In the genomic region with DNA sequence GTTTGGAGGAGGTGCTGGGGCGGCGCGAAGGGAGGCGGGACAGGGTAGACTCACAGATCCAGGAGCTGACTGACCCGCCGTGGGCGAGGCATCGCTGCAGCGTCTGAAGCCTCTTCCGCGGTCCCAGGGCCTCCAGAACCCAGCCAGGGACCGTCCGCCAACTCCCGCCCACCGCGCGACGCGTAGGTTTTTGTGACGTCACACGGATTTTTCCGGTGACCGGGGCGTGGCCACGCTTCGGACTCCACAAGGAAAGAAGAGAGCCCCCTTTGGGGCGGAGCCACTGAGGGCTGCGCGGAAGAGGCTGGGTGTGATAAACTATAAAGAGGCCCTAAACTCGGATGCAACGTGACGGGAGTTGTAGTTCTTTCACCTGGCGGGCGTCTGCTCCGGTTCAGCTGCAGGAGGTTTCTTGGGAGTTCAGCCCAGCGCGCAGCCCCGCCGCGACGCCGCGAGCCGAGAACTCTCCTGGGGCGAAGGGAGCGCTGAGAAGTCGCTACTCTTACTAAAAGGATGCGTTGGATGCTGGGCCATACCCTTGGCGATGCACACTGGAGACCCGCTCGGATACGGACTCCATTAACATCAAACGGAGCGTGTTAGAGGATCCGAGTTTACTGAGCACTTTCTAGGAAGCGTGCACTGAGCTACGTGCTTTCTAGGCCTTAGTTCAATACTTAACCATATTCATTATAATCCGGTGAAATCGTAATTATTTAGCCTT, we compare ENCODE assay signal across 1 cellular context.
TF ChIP-seq lines count a peak whose summit lies in the region.

A gene (minus strand): TSS at position 105 of the 724 bp plus-strand sequence. CDS start 13 bp downstream, at position 92.

TF ChIP-seq in WTC11, 78 proteins besides CTCF, POLR2A, EP300 and RAD21 (continued from another document):
- TF ChIP-seq, protein P1, sequence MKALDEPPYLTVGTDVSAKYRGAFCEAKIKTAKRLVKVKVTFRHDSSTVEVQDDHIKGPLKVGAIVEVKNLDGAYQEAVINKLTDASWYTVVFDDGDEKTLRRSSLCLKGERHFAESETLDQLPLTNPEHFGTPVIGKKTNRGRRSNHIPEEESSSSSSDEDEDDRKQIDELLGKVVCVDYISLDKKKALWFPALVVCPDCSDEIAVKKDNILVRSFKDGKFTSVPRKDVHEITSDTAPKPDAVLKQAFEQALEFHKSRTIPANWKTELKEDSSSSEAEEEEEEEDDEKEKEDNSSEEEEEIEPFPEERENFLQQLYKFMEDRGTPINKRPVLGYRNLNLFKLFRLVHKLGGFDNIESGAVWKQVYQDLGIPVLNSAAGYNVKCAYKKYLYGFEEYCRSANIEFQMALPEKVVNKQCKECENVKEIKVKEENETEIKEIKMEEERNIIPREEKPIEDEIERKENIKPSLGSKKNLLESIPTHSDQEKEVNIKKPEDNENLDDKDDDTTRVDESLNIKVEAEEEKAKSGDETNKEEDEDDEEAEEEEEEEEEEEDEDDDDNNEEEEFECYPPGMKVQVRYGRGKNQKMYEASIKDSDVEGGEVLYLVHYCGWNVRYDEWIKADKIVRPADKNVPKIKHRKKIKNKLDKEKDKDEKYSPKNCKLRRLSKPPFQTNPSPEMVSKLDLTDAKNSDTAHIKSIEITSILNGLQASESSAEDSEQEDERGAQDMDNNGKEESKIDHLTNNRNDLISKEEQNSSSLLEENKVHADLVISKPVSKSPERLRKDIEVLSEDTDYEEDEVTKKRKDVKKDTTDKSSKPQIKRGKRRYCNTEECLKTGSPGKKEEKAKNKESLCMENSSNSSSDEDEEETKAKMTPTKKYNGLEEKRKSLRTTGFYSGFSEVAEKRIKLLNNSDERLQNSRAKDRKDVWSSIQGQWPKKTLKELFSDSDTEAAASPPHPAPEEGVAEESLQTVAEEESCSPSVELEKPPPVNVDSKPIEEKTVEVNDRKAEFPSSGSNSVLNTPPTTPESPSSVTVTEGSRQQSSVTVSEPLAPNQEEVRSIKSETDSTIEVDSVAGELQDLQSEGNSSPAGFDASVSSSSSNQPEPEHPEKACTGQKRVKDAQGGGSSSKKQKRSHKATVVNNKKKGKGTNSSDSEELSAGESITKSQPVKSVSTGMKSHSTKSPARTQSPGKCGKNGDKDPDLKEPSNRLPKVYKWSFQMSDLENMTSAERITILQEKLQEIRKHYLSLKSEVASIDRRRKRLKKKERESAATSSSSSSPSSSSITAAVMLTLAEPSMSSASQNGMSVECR (CRISPR knock-in tag; IDR thresholded peaks at IDR 0.05; ENCODE audit: borderline replicate concordance): peak; percentile 17; the same call in 1 of the 2 replicates
- TF ChIP-seq ZNF317 (CRISPR knock-in tag; IDR thresholded peaks at IDR 0.05; ENCODE audit: borderline replicate concordance, low read depth): no peak
- no peak for TF ChIP-seq TEAD1 (CRISPR knock-in tag; IDR thresholded peaks at IDR 0.05)
- no peak for TF ChIP-seq ZNF219 (CRISPR knock-in tag; IDR thresholded peaks at IDR 0.05; ENCODE audit: borderline replicate concordance)
- TF ChIP-seq RELA (CRISPR knock-in tag; IDR thresholded peaks at IDR 0.05; ENCODE audit: borderline replicate concordance): no peak
- no peak for TF ChIP-seq NFE2L1 (CRISPR knock-in tag; IDR thresholded peaks at IDR 0.05)
- TF ChIP-seq JUN (CRISPR knock-in tag; IDR thresholded peaks at IDR 0.05): no peak
- no peak for TF ChIP-seq ZNF671 (CRISPR knock-in tag; IDR thresholded peaks at IDR 0.05)
- TF ChIP-seq, protein P2, sequence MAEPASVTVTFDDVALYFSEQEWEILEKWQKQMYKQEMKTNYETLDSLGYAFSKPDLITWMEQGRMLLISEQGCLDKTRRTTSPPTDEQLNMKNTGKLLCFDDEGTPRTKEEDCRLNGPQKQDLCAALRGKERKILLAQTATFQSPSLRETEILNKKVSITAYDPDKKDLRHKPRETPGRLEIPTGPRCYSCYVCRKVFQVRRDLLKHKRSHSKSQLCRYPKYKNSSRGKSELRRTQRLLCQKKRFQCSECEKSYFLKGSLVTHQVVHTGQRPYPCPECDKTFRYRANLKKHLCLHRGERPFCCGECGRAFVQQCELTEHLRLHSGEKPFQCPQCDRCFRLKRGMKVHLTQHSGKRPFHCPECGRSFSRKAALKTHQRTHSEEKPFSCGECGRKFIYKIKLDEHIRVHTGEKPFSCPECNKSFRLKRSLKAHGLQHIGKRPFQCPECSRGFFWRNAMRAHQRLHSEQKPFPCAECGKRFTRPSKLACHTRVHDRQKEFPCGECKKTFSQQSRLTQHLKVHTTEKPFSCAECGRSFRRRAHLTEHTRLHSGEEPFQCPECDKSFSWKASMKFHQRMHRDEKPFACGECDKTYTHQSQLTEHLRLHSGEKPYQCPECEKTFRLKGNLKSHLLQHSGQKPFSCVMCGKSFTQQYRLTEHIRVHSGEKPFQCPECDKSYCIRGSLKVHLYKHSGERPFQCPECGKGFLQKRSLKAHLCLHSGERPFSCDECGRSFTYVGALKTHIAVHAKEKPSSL (CRISPR knock-in tag; conservative IDR thresholded peaks at IDR 0.05): no peak
- no peak for TF ChIP-seq ZNF396 (CRISPR knock-in tag; IDR thresholded peaks at IDR 0.05; ENCODE audit: borderline replicate concordance)
- TF ChIP-seq ESRRA (CRISPR knock-in tag; IDR thresholded peaks at IDR 0.05; ENCODE audit: borderline replicate concordance): peak; percentile 65; the same call in 1 of the 2 replicates
- TF ChIP-seq ZNF263 (CRISPR knock-in tag; IDR thresholded peaks at IDR 0.05; ENCODE audit: low read depth): no peak
- TF ChIP-seq KAT7 (CRISPR knock-in tag; IDR thresholded peaks at IDR 0.05; ENCODE audit: borderline replicate concordance): no peak
- no peak for TF ChIP-seq JAZF1 (CRISPR knock-in tag; IDR thresholded peaks at IDR 0.05)
- no peak for TF ChIP-seq MXD4 (CRISPR knock-in tag; IDR thresholded peaks at IDR 0.05; ENCODE audit: borderline replicate concordance)
- no peak for TF ChIP-seq FOXK1 (CRISPR knock-in tag; IDR thresholded peaks at IDR 0.05)
- TF ChIP-seq SMAD3 (CRISPR knock-in tag; IDR thresholded peaks at IDR 0.05; ENCODE audit: borderline replicate concordance): no peak
- TF ChIP-seq, protein P3, sequence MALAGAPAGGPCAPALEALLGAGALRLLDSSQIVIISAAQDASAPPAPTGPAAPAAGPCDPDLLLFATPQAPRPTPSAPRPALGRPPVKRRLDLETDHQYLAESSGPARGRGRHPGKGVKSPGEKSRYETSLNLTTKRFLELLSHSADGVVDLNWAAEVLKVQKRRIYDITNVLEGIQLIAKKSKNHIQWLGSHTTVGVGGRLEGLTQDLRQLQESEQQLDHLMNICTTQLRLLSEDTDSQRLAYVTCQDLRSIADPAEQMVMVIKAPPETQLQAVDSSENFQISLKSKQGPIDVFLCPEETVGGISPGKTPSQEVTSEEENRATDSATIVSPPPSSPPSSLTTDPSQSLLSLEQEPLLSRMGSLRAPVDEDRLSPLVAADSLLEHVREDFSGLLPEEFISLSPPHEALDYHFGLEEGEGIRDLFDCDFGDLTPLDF (CRISPR knock-in tag; IDR thresholded peaks at IDR 0.05): 0 out of 2 replicates have a peak, but pooled peaks have one; percentile 18
- TF ChIP-seq, protein P4, sequence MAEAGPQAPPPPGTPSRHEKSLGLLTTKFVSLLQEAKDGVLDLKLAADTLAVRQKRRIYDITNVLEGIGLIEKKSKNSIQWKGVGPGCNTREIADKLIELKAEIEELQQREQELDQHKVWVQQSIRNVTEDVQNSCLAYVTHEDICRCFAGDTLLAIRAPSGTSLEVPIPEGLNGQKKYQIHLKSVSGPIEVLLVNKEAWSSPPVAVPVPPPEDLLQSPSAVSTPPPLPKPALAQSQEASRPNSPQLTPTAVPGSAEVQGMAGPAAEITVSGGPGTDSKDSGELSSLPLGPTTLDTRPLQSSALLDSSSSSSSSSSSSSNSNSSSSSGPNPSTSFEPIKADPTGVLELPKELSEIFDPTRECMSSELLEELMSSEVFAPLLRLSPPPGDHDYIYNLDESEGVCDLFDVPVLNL (CRISPR knock-in tag; IDR thresholded peaks at IDR 0.05; ENCODE audit: borderline replicate concordance, low read depth): no peak
- TF ChIP-seq, protein P5, sequence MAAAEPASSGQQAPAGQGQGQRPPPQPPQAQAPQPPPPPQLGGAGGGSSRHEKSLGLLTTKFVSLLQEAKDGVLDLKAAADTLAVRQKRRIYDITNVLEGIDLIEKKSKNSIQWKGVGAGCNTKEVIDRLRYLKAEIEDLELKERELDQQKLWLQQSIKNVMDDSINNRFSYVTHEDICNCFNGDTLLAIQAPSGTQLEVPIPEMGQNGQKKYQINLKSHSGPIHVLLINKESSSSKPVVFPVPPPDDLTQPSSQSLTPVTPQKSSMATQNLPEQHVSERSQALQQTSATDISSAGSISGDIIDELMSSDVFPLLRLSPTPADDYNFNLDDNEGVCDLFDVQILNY (CRISPR knock-in tag; IDR thresholded peaks at IDR 0.05): peak; percentile 18; the same call in 1 of the 2 replicates
- TF ChIP-seq, protein P6, sequence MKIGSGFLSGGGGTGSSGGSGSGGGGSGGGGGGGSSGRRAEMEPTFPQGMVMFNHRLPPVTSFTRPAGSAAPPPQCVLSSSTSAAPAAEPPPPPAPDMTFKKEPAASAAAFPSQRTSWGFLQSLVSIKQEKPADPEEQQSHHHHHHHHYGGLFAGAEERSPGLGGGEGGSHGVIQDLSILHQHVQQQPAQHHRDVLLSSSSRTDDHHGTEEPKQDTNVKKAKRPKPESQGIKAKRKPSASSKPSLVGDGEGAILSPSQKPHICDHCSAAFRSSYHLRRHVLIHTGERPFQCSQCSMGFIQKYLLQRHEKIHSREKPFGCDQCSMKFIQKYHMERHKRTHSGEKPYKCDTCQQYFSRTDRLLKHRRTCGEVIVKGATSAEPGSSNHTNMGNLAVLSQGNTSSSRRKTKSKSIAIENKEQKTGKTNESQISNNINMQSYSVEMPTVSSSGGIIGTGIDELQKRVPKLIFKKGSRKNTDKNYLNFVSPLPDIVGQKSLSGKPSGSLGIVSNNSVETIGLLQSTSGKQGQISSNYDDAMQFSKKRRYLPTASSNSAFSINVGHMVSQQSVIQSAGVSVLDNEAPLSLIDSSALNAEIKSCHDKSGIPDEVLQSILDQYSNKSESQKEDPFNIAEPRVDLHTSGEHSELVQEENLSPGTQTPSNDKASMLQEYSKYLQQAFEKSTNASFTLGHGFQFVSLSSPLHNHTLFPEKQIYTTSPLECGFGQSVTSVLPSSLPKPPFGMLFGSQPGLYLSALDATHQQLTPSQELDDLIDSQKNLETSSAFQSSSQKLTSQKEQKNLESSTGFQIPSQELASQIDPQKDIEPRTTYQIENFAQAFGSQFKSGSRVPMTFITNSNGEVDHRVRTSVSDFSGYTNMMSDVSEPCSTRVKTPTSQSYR (CRISPR knock-in tag; IDR thresholded peaks at IDR 0.05): peak; percentile 67; the same call in 1 of the 2 replicates
- TF ChIP-seq, protein P7, sequence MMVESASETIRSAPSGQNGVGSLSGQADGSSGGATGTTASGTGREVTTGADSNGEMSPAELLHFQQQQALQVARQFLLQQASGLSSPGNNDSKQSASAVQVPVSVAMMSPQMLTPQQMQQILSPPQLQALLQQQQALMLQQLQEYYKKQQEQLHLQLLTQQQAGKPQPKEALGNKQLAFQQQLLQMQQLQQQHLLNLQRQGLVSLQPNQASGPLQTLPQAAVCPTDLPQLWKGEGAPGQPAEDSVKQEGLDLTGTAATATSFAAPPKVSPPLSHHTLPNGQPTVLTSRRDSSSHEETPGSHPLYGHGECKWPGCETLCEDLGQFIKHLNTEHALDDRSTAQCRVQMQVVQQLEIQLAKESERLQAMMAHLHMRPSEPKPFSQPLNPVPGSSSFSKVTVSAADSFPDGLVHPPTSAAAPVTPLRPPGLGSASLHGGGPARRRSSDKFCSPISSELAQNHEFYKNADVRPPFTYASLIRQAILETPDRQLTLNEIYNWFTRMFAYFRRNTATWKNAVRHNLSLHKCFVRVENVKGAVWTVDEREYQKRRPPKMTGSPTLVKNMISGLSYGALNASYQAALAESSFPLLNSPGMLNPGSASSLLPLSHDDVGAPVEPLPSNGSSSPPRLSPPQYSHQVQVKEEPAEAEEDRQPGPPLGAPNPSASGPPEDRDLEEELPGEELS (CRISPR knock-in tag; IDR thresholded peaks at IDR 0.05): peak; percentile 72
- no peak for TF ChIP-seq MYBL2 (CRISPR knock-in tag; IDR thresholded peaks at IDR 0.05)
- TF ChIP-seq, protein P8, sequence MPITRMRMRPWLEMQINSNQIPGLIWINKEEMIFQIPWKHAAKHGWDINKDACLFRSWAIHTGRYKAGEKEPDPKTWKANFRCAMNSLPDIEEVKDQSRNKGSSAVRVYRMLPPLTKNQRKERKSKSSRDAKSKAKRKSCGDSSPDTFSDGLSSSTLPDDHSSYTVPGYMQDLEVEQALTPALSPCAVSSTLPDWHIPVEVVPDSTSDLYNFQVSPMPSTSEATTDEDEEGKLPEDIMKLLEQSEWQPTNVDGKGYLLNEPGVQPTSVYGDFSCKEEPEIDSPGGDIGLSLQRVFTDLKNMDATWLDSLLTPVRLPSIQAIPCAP (CRISPR knock-in tag; IDR thresholded peaks at IDR 0.05): no peak
- TF ChIP-seq TEAD4 (CRISPR knock-in tag; IDR thresholded peaks at IDR 0.05): no peak
- no peak for TF ChIP-seq HMGA2 (CRISPR knock-in tag; IDR thresholded peaks at IDR 0.05)
- no peak for TF ChIP-seq PRRX2 (CRISPR knock-in tag; IDR thresholded peaks at IDR 0.05)
- TF ChIP-seq, protein P9, sequence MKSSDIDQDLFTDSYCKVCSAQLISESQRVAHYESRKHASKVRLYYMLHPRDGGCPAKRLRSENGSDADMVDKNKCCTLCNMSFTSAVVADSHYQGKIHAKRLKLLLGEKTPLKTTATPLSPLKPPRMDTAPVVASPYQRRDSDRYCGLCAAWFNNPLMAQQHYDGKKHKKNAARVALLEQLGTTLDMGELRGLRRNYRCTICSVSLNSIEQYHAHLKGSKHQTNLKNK (CRISPR knock-in tag; IDR thresholded peaks at IDR 0.05): no peak
- no peak for TF ChIP-seq RORB (CRISPR knock-in tag; IDR thresholded peaks at IDR 0.05)
- no peak for TF ChIP-seq NR3C1 (CRISPR knock-in tag; conservative IDR thresholded peaks at IDR 0.05; ENCODE audit: low read depth)
- TF ChIP-seq ZNF121 (CRISPR knock-in tag; IDR thresholded peaks at IDR 0.05): peak; percentile 67; the same call in 1 of the 2 replicates
- TF ChIP-seq FOXJ3 (CRISPR knock-in tag; IDR thresholded peaks at IDR 0.05; ENCODE audit: borderline replicate concordance): no peak
- TF ChIP-seq ZBTB21 (CRISPR knock-in tag; IDR thresholded peaks at IDR 0.05; ENCODE audit: borderline replicate concordance): no peak
- TF ChIP-seq, protein P10, sequence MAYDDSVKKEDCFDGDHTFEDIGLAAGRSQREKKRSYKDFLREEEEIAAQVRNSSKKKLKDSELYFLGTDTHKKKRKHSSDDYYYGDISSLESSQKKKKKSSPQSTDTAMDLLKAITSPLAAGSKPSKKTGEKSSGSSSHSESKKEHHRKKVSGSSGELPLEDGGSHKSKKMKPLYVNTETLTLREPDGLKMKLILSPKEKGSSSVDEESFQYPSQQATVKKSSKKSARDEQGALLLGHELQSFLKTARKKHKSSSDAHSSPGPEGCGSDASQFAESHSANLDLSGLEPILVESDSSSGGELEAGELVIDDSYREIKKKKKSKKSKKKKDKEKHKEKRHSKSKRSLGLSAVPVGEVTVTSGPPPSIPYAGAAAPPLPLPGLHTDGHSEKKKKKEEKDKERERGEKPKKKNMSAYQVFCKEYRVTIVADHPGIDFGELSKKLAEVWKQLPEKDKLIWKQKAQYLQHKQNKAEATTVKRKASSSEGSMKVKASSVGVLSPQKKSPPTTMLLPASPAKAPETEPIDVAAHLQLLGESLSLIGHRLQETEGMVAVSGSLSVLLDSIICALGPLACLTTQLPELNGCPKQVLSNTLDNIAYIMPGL (CRISPR knock-in tag; IDR thresholded peaks at IDR 0.05): peak; percentile 57; the same call in 1 of the 2 replicates
